17 cellular contexts compared by ENCODE assay signal in genomic region chr10:99973190-99973589, GRCh38. TPM values are rescaled to one million over a fixed set of nuclear protein-coding genes. Genes with fewer than 3 reads are reported as not detected.
A peak's percentile ranks its signal among the peaks of the same experiment; 100 is the strongest.
DNase-seq lines count a peak whose midpoint lies in the region; ATAC-seq and TF ChIP-seq lines count a peak whose summit lies in the region.
"Had no signal": no experiment of that assay in that cellular context is flagged by ENCODE, and none has a peak within 500 bp of the region (broad histone marks: within the 10 kb centered on the region; RNA-seq: fewer than 3 reads in every experiment).

No MANE protein-coding gene starts in this region.

- H3K4me3 ChIP-seq in Loucy (ENCODE audit: low read length, poor library complexity, severe bottlenecking), result no peak overlapping the region
- H3K4me3 ChIP-seq in colonic mucosa, result no peak overlapping the region
- H3K4me3 ChIP-seq in MG63, result no peak overlapping the region
- H3K4me3 ChIP-seq: lung had no signal

- peak; percentile 51 for TF ChIP-seq CTCF in Loucy (conservative IDR thresholded peaks at IDR 0.05; ENCODE audit: low read length)
- TF ChIP-seq CTCF in colonic mucosa (IDR thresholded peaks at IDR 0.05), result peak; percentile 13
- peak; percentile 59 for TF ChIP-seq CTCF in osteocyte (IDR thresholded peaks at IDR 0.05)

- H3K4me1 ChIP-seq in Loucy (ENCODE audit: insufficient read depth, low read length, poor library complexity, severe bottlenecking), result no peaks in the 10 kb centered on the region
- H3K4me1 ChIP-seq in colonic mucosa, result peaks cover 4% of the 10 kb centered on the region

- H3K36me3 ChIP-seq in Loucy (ENCODE audit: insufficient read depth, low read length), result peaks cover 20% of the 10 kb centered on the region; the same call in 1 of the 2 replicates
- no peaks in the 10 kb centered on the region for H3K36me3 ChIP-seq in colonic mucosa
- H3K36me3 ChIP-seq in MG63, result peaks cover 27% of the 10 kb centered on the region

- no peaks in the 10 kb centered on the region for H4K20me1 ChIP-seq in Loucy (ENCODE audit: insufficient read depth, low read length, poor library complexity, severe bottlenecking)

- H3K4me2 ChIP-seq in Loucy (ENCODE audit: low read depth, low read length, poor library complexity, severe bottlenecking), result no peak overlapping the region

- H2AFZ ChIP-seq in Loucy (ENCODE audit: low read length), result no peak overlapping the region

- no peaks in the 10 kb centered on the region for H3K27me3 ChIP-seq in Loucy (ENCODE audit: insufficient read depth, low read length, poor library complexity, severe bottlenecking)
- H3K27me3 ChIP-seq in colonic mucosa, result no peaks in the 10 kb centered on the region
- H3K27me3 ChIP-seq in MG63, result no peaks in the 10 kb centered on the region

- peaks cover 32% of the 10 kb centered on the region for H3K4me1 Mint-ChIP-seq in osteocyte (ENCODE audit: unreplicated experiment)
- H3K4me1 Mint-ChIP-seq: activated CD4-positive, alpha-beta T cell treated with anti-CD3 and anti-CD28 coated beads, Interleukin-2, amount 10 ng/mL, durations not matched to agents 24 days and 14 days; stimulated activated naive CD8-positive, alpha-beta T cell treated with anti-CD3 and anti-CD28 coated beads, Interleukin-15, amount 100 ng/mL, for 72 hours had no signal

- DNase-seq in EH (ENCODE audit: low read depth), result peak; percentile 15
- DNase-seq in colonic mucosa, result no peak
- no peak for DNase-seq in osteocyte (ENCODE audit: extremely low spot score, unreplicated experiment)
- DNase-seq in glomerular visceral epithelial cell (ENCODE audit: extremely low spot score), result no peak
- no peak for DNase-seq in MG63
- no peak for DNase-seq in kidney tubule cell (ENCODE audit: low spot score)
- DNase-seq: activated CD4-positive, alpha-beta T cell treated with anti-CD3 and anti-CD28 coated beads, Interleukin-2, amount 10 ng/mL, durations not matched to agents 24 days and 14 days; activated effector memory CD4-positive, alpha-beta T cell treated with anti-CD3 and anti-CD28 coated beads, Interleukin-2, amount 50 U/mL, for 16 hours; DMS53; glutamatergic neuron; NCI-H1105; NCI-H69; stimulated activated CD4-positive, alpha-beta T cell treated with anti-CD3 and anti-CD28 coated beads, Interleukin-4, amount 100 ng/mL, for 4 hours; stimulated activated naive CD8-positive, alpha-beta T cell treated with anti-CD3 and anti-CD28 coated beads, Interleukin-15, amount 100 ng/mL, for 72 hours had no signal

- no peak overlapping the region for H3K4me3 Mint-ChIP-seq in osteocyte (ENCODE audit: unreplicated experiment)
- H3K4me3 Mint-ChIP-seq: activated CD4-positive, alpha-beta T cell treated with anti-CD3 and anti-CD28 coated beads, Interleukin-2, amount 10 ng/mL, durations not matched to agents 24 days and 14 days; stimulated activated naive CD8-positive, alpha-beta T cell treated with anti-CD3 and anti-CD28 coated beads, Interleukin-15, amount 100 ng/mL, for 72 hours had no signal

- H3K27ac Mint-ChIP-seq in osteocyte (ENCODE audit: unreplicated experiment), result peak overlapping the region; percentile 41
- H3K27ac Mint-ChIP-seq: activated CD4-positive, alpha-beta T cell treated with anti-CD3 and anti-CD28 coated beads, Interleukin-2, amount 10 ng/mL, durations not matched to agents 24 days and 14 days; stimulated activated naive CD8-positive, alpha-beta T cell treated with anti-CD3 and anti-CD28 coated beads, Interleukin-15, amount 100 ng/mL, for 72 hours had no signal

- no peak for ATAC-seq in HG03342 (IDR thresholded peaks at IDR 0.05; ENCODE audit: unreplicated experiment)
- ATAC-seq: stimulated activated naive CD8-positive, alpha-beta T cell treated with anti-CD3 and anti-CD28 coated beads, Interleukin-15, amount 100 ng/mL, for 72 hours had no signal

- H3K79me2 ChIP-seq in Loucy (ENCODE audit: insufficient read depth, low read length), result no peaks in the 10 kb centered on the region; the same call in 1 of the 2 replicates

- H3K9ac ChIP-seq in Loucy (ENCODE audit: low read depth, low read length, poor library complexity, severe bottlenecking) (no peak overlapping the region), colonic mucosa (ENCODE audit: low read depth in 2 of 2, low read length in 2 of 2) (no peak overlapping the region)

- H3K27me3 Mint-ChIP-seq in osteocyte (ENCODE audit: unreplicated experiment), result no peaks in the 10 kb centered on the region
- H3K27me3 Mint-ChIP-seq: activated CD4-positive, alpha-beta T cell treated with anti-CD3 and anti-CD28 coated beads, Interleukin-2, amount 10 ng/mL, durations not matched to agents 24 days and 14 days; stimulated activated naive CD8-positive, alpha-beta T cell treated with anti-CD3 and anti-CD28 coated beads, Interleukin-15, amount 100 ng/mL, for 72 hours had no signal

- H3K9me3 ChIP-seq in Loucy (ENCODE audit: insufficient read depth, low read depth, low read length), result no peaks in the 10 kb centered on the region
- H3K9me3 ChIP-seq in colonic mucosa, result no peaks in the 10 kb centered on the region
- H3K9me3 ChIP-seq in MG63, result no peaks in the 10 kb centered on the region

- H3K9me2 ChIP-seq in Loucy (replicated peaks; ENCODE audit: low read depth, low read length), result no peaks in the 10 kb centered on the region

- intact Hi-C loops in colonic mucosa (cut with DNase I), result loop anchor here (5.0 kb wide), 1 partner anchor 74 kb away; no protein-coding TSS in a partner anchor

- peaks cover 27% of the 10 kb centered on the region for H3K36me3 Mint-ChIP-seq in osteocyte (ENCODE audit: unreplicated experiment)

- no peaks in the 10 kb centered on the region for H3K9me3 Mint-ChIP-seq in osteocyte (ENCODE audit: unreplicated experiment)
- H3K9me3 Mint-ChIP-seq: activated CD4-positive, alpha-beta T cell treated with anti-CD3 and anti-CD28 coated beads, Interleukin-2, amount 10 ng/mL, durations not matched to agents 24 days and 14 days; stimulated activated naive CD8-positive, alpha-beta T cell treated with anti-CD3 and anti-CD28 coated beads, Interleukin-15, amount 100 ng/mL, for 72 hours had no signal

- no peaks in the 10 kb centered on the region for H3F3A ChIP-seq in Loucy (ENCODE audit: low read depth)

- no peak overlapping the region for H3K27ac ChIP-seq in colonic mucosa

RNA-seq across cellular contexts. Expression of gene DNMBP, which starts 36.6 kb away (rescaled TPM):
- 10 to 100 TPM; 38.4 to 53.5 TPM for total RNA-seq in colonic mucosa
- total RNA-seq in osteocyte, result 16.2 and 17.5 TPM in 2 replicates
- 5.4 and 6.5 TPM in 2 replicates for total RNA-seq in MG63 (2014; rRNA removed; shearing (Covaris generic); ENCODE audit: low replicate concordance)
